21 cellular contexts compared by ENCODE assay signal in genomic region chr9:95226921-95227320, GRCh38.
DNase-seq lines count a peak whose midpoint lies in the region; ATAC-seq lines count a peak whose summit lies in the region.
"Had no signal": no experiment of that assay in that cellular context is flagged by ENCODE, and none has a peak within 500 bp of the region (broad histone marks: within the 10 kb centered on the region; RNA-seq: fewer than 3 reads in every experiment).

No MANE protein-coding gene starts in this region.

- H2AK5ac ChIP-seq in mesendoderm (ENCODE audit: low read length) = no peak overlapping the region

- ATAC-seq in stimulated activated naive CD8-positive, alpha-beta T cell treated with anti-CD3 and anti-CD28 coated beads, Interleukin-15, Interleukin-2, amounts not matched to agents 100 U/mL and 50 U/mL, for 24 hours = peak; percentile 57
- no peak for ATAC-seq in stimulated activated naive CD8-positive, alpha-beta T cell treated with anti-CD3 and anti-CD28 coated beads, Interleukin-15, amount 100 ng/mL, for 72 hours
- no peak for ATAC-seq in left colon

- no peaks in the 10 kb centered on the region for H3K79me2 ChIP-seq in mesendoderm (ENCODE audit: control insufficient read depth, insufficient read depth, low read length)

- H3K4me1 Mint-ChIP-seq in stimulated activated naive CD8-positive, alpha-beta T cell treated with anti-CD3 and anti-CD28 coated beads, Interleukin-15, amount 100 ng/mL, for 72 hours = no peaks in the 10 kb centered on the region

- no peak overlapping the region for H3K4me3 ChIP-seq in mesendoderm (ENCODE audit: low read length)

- no peaks in the 10 kb centered on the region for H3K79me1 ChIP-seq in mesendoderm (ENCODE audit: low read length)

- no peak overlapping the region for H2BK120ac ChIP-seq in mesendoderm (ENCODE audit: low read depth, low read length)

- no peaks in the 10 kb centered on the region for H3K27me3 ChIP-seq in mesendoderm (ENCODE audit: insufficient read depth, low read length, poor library complexity)

- H3K4me1 ChIP-seq in mesendoderm (ENCODE audit: control insufficient read depth, low read depth, low read length) = no peaks in the 10 kb centered on the region

- no peaks in the 10 kb centered on the region for H3K9me3 Mint-ChIP-seq in stimulated activated naive CD8-positive, alpha-beta T cell treated with anti-CD3 and anti-CD28 coated beads, Interleukin-15, amount 100 ng/mL, for 72 hours

- H2BK5ac ChIP-seq in mesendoderm (ENCODE audit: low read length) = no peak overlapping the region

- H3K27ac ChIP-seq in mesendoderm (ENCODE audit: low read depth, low read length) = no peak overlapping the region

- no peak overlapping the region for H4K8ac ChIP-seq in mesendoderm (ENCODE audit: low read depth, low read length)

- DNase-seq in stimulated activated naive CD8-positive, alpha-beta T cell treated with anti-CD3 and anti-CD28 coated beads, Interleukin-15, Interleukin-2, amounts not matched to agents 100 U/mL and 50 U/mL, for 24 hours = no peak
- DNase-seq in stimulated activated naive CD8-positive, alpha-beta T cell treated with anti-CD3 and anti-CD28 coated beads, Interleukin-15, amount 100 ng/mL, for 72 hours = no peak
- DNase-seq in amniotic epithelial cell (ENCODE audit: low read depth) = peak; percentile 47
- peak; percentile 46 for DNase-seq in mesendoderm
- DNase-seq in dermis blood vessel endothelial cell = no peak
- DNase-seq in RPMI8226 = no peak
- no peak for DNase-seq in AG08395 (ENCODE audit: low spot score)
- no peak for DNase-seq in left colon
- DNase-seq: 8988T, ACHN, Calu3, DMS79 treated with DMSO at 0.1 percent for 48 hours, NCI-H1048, NCI-H1417, NCI-H1694, NCI-H2029 treated with DMSO at 0.1 percent for 48 hours, NCI-H2227 treated with DMSO at 0.1 percent for 48 hours, NCI-H510A, NCI-H69, SK-N-SH had no signal

- H2BK15ac ChIP-seq in mesendoderm (replicated peaks; ENCODE audit: low read depth) = no peak overlapping the region

- H3K27me3 Mint-ChIP-seq in stimulated activated naive CD8-positive, alpha-beta T cell treated with anti-CD3 and anti-CD28 coated beads, Interleukin-15, amount 100 ng/mL, for 72 hours = no peaks in the 10 kb centered on the region
- H3K27me3 Mint-ChIP-seq: IgD-negative memory B cell had no signal

- no peak overlapping the region for H3K18ac ChIP-seq in mesendoderm (ENCODE audit: low read length)

- WGBS in mesendoderm (ENCODE audit: extremely low coverage, insufficient coverage, low lambda C conversion rate) = no CpG with 5 or more reads among the region's 7 CpGs

- no peak overlapping the region for H4K5ac ChIP-seq in mesendoderm (ENCODE audit: low read length)

- no peak overlapping the region for H3K27ac Mint-ChIP-seq in stimulated activated naive CD8-positive, alpha-beta T cell treated with anti-CD3 and anti-CD28 coated beads, Interleukin-15, amount 100 ng/mL, for 72 hours
- H3K27ac Mint-ChIP-seq: IgD-negative memory B cell had no signal

- no peak overlapping the region for H3K56ac ChIP-seq in mesendoderm (ENCODE audit: low read length)

- H3K4me2 ChIP-seq in mesendoderm (ENCODE audit: low read length) = no peak overlapping the region
- H3K4me2 ChIP-seq: SK-N-SH had no signal

- no peaks in the 10 kb centered on the region for H3K36me3 ChIP-seq in mesendoderm (ENCODE audit: control insufficient read depth, insufficient read depth, low read length)

- H3K23ac ChIP-seq in mesendoderm (ENCODE audit: low read length) = no peak overlapping the region

- no peak overlapping the region for H3K9ac ChIP-seq in mesendoderm (ENCODE audit: low read length)
- H3K9ac ChIP-seq: SK-N-SH had no signal

- intact Hi-C loops in left colon (cut with DNase I, micrococcal nuclease) = no loop called here

- no peak overlapping the region for H3K4me3 Mint-ChIP-seq in stimulated activated naive CD8-positive, alpha-beta T cell treated with anti-CD3 and anti-CD28 coated beads, Interleukin-15, amount 100 ng/mL, for 72 hours
- H3K4me3 Mint-ChIP-seq: IgD-negative memory B cell had no signal

- no peak overlapping the region for H3K4ac ChIP-seq in mesendoderm (ENCODE audit: low read depth, low read length)

Comparison
In these comparisons a context has a peak if more than half of its experiments do, and no peak if none do; other contexts are left out.
1. DNase-seq: peak in amniotic epithelial cell (single experiment) and mesendoderm (single experiment); none in stimulated activated naive CD8-positive, alpha-beta T cell treated with anti-CD3 and anti-CD28 coated beads, Interleukin-15, Interleukin-2, amounts not matched to agents 100 U/mL and 50 U/mL, for 24 hours (single experiment), stimulated activated naive CD8-positive, alpha-beta T cell treated with anti-CD3 and anti-CD28 coated beads, Interleukin-15, amount 100 ng/mL, for 72 hours (0 of 2), dermis blood vessel endothelial cell (single experiment), RPMI8226 (single experiment), AG08395 (single experiment) and left colon (0 of 2).